In genomic region chr9:37436540-37436939, GRCh38 we compare ENCODE assay signal across 1 cellular context.
TF ChIP-seq lines count a peak whose summit lies in the region.

No MANE protein-coding gene starts in this region.

TF ChIP-seq in HepG2, 621 proteins besides CTCF, POLR2A, EP300 and RAD21:
- TF ChIP-seq ZNF451 (CRISPR knock-in tag; IDR thresholded peaks at IDR 0.05): no peak
- TF ChIP-seq, protein P1, sequence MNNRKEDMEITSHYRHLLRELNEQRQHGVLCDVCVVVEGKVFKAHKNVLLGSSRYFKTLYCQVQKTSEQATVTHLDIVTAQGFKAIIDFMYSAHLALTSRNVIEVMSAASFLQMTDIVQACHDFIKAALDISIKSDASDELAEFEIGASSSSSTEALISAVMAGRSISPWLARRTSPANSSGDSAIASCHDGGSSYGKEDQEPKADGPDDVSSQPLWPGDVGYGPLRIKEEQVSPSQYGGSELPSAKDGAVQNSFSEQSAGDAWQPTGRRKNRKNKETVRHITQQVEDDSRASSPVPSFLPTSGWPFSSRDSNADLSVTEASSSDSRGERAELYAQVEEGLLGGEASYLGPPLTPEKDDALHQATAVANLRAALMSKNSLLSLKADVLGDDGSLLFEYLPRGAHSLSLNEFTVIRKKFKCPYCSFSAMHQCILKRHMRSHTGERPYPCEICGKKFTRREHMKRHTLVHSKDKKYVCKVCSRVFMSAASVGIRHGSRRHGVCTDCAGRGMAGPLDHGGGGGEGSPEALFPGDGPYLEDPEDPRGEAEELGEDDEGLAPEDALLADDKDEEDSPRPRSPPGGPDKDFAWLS (CRISPR knock-in tag; IDR thresholded peaks at IDR 0.05; ENCODE audit: borderline replicate concordance): no peak
- TF ChIP-seq RBM22 (optimal IDR thresholded peaks at IDR 0.05; ENCODE audit: low read length): peak; percentile 16
- no peak for TF ChIP-seq ZNF430 (CRISPR knock-in tag; IDR thresholded peaks at IDR 0.05)
TF ChIP-seq in HepG2: peak in this region for 1.
